Comparison of ENCODE assay signal across 1 cellular context in genomic region chr7:140697447-140698143, GRCh38.
A peak's percentile ranks its signal among the peaks of the same experiment; 100 is the strongest.
TF ChIP-seq lines count a peak whose summit lies in the region.

No MANE protein-coding gene starts in this region.

TF ChIP-seq in K562, 482 proteins besides CTCF, POLR2A, EP300 and RAD21 (continued from another document and continues in another):
- TF ChIP-seq AFF4 (CRISPR knock-in tag; IDR thresholded peaks at IDR 0.05) (peak; percentile 22; the same call in 1 of the 2 replicates), ZNF431 (CRISPR knock-in tag; IDR thresholded peaks at IDR 0.05) (no peak), SAFB2 (IDR thresholded peaks at IDR 0.05; ENCODE audit: borderline replicate concordance, low read depth, low read length, severe bottlenecking) (no peak), MCM3 (IDR thresholded peaks at IDR 0.05) (no peak), FOXP4 (CRISPR knock-in tag; IDR thresholded peaks at IDR 0.05; ENCODE audit: borderline replicate concordance) (0 out of 2 replicates have a peak, but pooled peaks have one; percentile 55), ELK3 (CRISPR knock-in tag; IDR thresholded peaks at IDR 0.05) (no peak), YY1 (IDR thresholded peaks at IDR 0.05; ENCODE audit: borderline replicate concordance in 1 of 3, control insufficient read depth in 1 of 3, extremely low read depth in 1 of 3, insufficient read depth in 3 of 3, insufficient read length in 1 of 3, insufficient replicate concordance in 2 of 3, low read depth in 1 of 3, low read length in 2 of 3) (peak in 1 of 3 experiments; percentile 4), FOXA1 (IDR thresholded peaks at IDR 0.05; ENCODE audit: borderline replicate concordance) (no peak), E4F1 (CRISPR knock-in tag; IDR thresholded peaks at IDR 0.05; ENCODE audit: borderline replicate concordance) (no peak), RERE (CRISPR knock-in tag; IDR thresholded peaks at IDR 0.05; ENCODE audit: borderline replicate concordance) (0 out of 2 replicates have a peak, but pooled peaks have one; percentile 37), PBX2 (CRISPR knock-in tag; IDR thresholded peaks at IDR 0.05; ENCODE audit: low read depth) (peak; percentile 80), PBX2 (tag; conservative IDR thresholded peaks at IDR 0.05; ENCODE audit: low read depth) (peak; percentile 78; the same call in 1 of the 2 replicates), TEAD4 (IDR thresholded peaks at IDR 0.05; ENCODE audit: low read length) (0 out of 2 replicates have a peak, but pooled peaks have one; percentile 1), TEAD4 (CRISPR knock-in tag; IDR thresholded peaks at IDR 0.05; ENCODE audit: borderline replicate concordance) (no peak), ZNF584 (CRISPR knock-in tag; IDR thresholded peaks at IDR 0.05; ENCODE audit: low read depth) (0 out of 2 replicates have a peak, but pooled peaks have one; percentile 16), SRSF9 (IDR thresholded peaks at IDR 0.05; ENCODE audit: borderline replicate concordance, low read depth, low read length) (no peak), GMEB1 (CRISPR knock-in tag; IDR thresholded peaks at IDR 0.05) (no peak), CLOCK (CRISPR knock-in tag; IDR thresholded peaks at IDR 0.05; ENCODE audit: borderline replicate concordance) (no peak), E2F3 (CRISPR knock-in tag; IDR thresholded peaks at IDR 0.05) (no peak), KAT7 (CRISPR knock-in tag; IDR thresholded peaks at IDR 0.05; ENCODE audit: borderline replicate concordance) (peak; percentile 18; the same call in 1 of the 2 replicates), BRD4 (IDR thresholded peaks at IDR 0.05) (no peak), ZNF41 (CRISPR knock-in tag; conservative IDR thresholded peaks at IDR 0.05) (no peak), HDGF (IDR thresholded peaks at IDR 0.05) (0 out of 2 replicates have a peak, but pooled peaks have one; percentile 15), SIN3A (IDR thresholded peaks at IDR 0.05; ENCODE audit: borderline replicate concordance in 2 of 2, control insufficient read depth in 1 of 2, low read depth in 2 of 2, low read length in 2 of 2) (0 out of 4 replicates have a peak, but pooled peaks of 1 of the 2 experiments have one; percentile 58), KDM1A (IDR thresholded peaks at IDR 0.05) (peak in 1 of 2 experiments; percentile 30; a peak in 1 of 4 replicates), TCF15 (CRISPR knock-in tag; IDR thresholded peaks at IDR 0.05) (0 out of 2 replicates have a peak, but pooled peaks have one; percentile 20), HNRNPK (IDR thresholded peaks at IDR 0.05; ENCODE audit: low read depth, low read length, poor library complexity, severe bottlenecking) (no peak), ELF4 (CRISPR knock-in tag; IDR thresholded peaks at IDR 0.05) (0 out of 2 replicates have a peak, but pooled peaks have one; percentile 12), MAZ (CRISPR knock-in tag; conservative IDR thresholded peaks at IDR 0.05 in 1 of 2, IDR thresholded peaks at IDR 0.05 in 1 of 2) (peak in 1 of 2 experiments; percentile 4; a peak in 1 of 4 replicates), C11orf30 (IDR thresholded peaks at IDR 0.05; ENCODE audit: low read depth) (no peak)
